21 cellular contexts compared by ENCODE assay signal in the genomic region with DNA sequence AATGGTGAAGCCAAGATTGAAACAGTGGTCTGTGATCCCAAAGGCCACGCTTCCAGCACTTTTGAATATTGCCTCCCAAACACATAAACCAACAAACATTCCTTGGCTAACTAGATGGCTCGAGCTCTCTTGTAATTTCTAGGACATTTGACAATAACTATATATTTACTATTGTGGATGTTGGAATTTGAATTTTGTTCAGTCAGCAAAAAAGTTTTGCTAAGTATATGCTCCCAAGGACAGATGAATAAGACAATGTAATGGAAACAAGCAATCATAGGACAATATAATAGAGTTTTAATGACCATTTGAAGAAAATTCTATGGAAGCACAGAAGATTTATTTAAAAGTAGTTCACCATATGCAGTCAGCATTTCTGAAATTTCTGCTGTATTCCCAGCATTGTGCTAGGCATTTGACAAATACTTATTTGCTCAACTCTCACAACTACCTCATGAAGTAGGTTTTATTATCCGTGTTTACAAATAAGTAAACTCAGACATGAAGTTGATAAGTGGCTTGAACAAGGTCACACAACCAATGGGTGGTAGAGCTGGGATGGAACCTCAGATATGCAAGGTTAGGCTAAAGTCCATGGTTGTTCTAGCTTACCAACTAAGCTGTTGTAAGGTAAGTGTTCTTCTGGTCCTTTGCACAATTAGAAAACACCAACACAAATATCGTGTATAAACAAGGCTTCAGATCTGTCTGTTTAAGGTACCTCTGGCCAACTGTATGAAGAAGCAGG.
DNase-seq lines count a peak whose midpoint lies in the region; ATAC-seq, FAIRE-seq and TF ChIP-seq lines count a peak whose summit lies in the region.
"Had no signal": no experiment of that assay in that cellular context is flagged by ENCODE, and none has a peak within 500 bp of the region (broad histone marks: within the 10 kb centered on the region; RNA-seq: fewer than 3 reads in every experiment).

No MANE protein-coding gene starts in this region.

- POLR2A ChIA-PET in K562 (lab: Yijun Ruan, JAX): no interaction called here

- CTCF ChIA-PET in K562 (lab: Yijun Ruan, JAX; ENCODE audit: low intra/inter-chr PET ratio): no interaction called here

- H3K4me1 ChIP-seq in K562 (replicated peaks in 1 of 2; ENCODE audit: control insufficient read depth in 2 of 2, insufficient read depth in 2 of 2, low read length in 2 of 2) (no peaks in the 10 kb centered on the region), keratinocyte (ENCODE audit: control insufficient read depth, extremely low read depth, insufficient read depth, low read length) (no peaks in the 10 kb centered on the region), spleen (peaks cover 0 to 4% (median 0%) of the 10 kb centered on the region in 6 donors)
- H3K4me1 ChIP-seq: BLaER1, HAP-1 had no signal

- H4K20me1 ChIP-seq in K562 (replicated peaks; ENCODE audit: control insufficient read depth, insufficient read depth, low read length) (no peaks in the 10 kb centered on the region), keratinocyte (ENCODE audit: control insufficient read depth, extremely low read depth, insufficient read depth, low read length) (no peaks in the 10 kb centered on the region)
- H4K20me1 ChIP-seq: BLaER1 had no signal

- H3K36me3 ChIP-seq in K562 (ENCODE audit: control insufficient read depth, insufficient read depth, low read length) (no peaks in the 10 kb centered on the region), keratinocyte (ENCODE audit: control insufficient read depth in 2 of 2, extremely low read depth in 1 of 2, insufficient read depth in 2 of 2, low read length in 2 of 2) (no peaks in the 10 kb centered on the region), spleen (no peaks in the 10 kb centered on the region)
- H3K36me3 ChIP-seq: BLaER1, HAP-1 had no signal

- H3K4me3 ChIP-seq in K562 (no peak overlapping the region), keratinocyte (ENCODE audit: control insufficient read depth in 2 of 3, extremely low read depth in 1 of 3, insufficient read depth in 2 of 3, low read depth in 1 of 3, low read length in 3 of 3) (no peak overlapping the region), spleen (no peak overlapping the region)
- H3K4me3 ChIP-seq: BLaER1, GM12878, GM23338, HAP-1 had no signal

- 3% methylated on average over 4 of the region's 4 CpGs for WGBS in K562 (ENCODE audit: insufficient coverage, low coverage, missing lambda C conversion rate)
- WGBS in spleen, 5 donors: 74 to 84% (median 77%) methylated on average over 4 of the region's 4 CpGs

- no peak for TF ChIP-seq EP300 in K562 (IDR thresholded peaks at IDR 0.05; ENCODE audit: low read length)

- intact Hi-C loops in K562 (cut with micrococcal nuclease): no loop called here
- intact Hi-C loops in spleen (cut with DNase I; ENCODE audit: low total_unique reads): no loop called here

- H3K79me2 ChIP-seq in K562 (ENCODE audit: control insufficient read depth, insufficient read depth, low read length): no peaks in the 10 kb centered on the region
- H3K79me2 ChIP-seq in keratinocyte (ENCODE audit: control insufficient read depth, insufficient read depth, low read length): no peaks in the 10 kb centered on the region

- TF ChIP-seq POLR2A in K562 (conservative IDR thresholded peaks at IDR 0.05) (no peak), spleen (IDR thresholded peaks at IDR 0.05) (no peak)

- H3K27ac ChIP-seq in K562 (ENCODE audit: extremely low read depth, low read depth, low read length) (no peak overlapping the region), keratinocyte (ENCODE audit: control insufficient read depth, insufficient read depth, low read length) (no peak overlapping the region), spleen (no peak overlapping the region)
- H3K27ac ChIP-seq: BLaER1, C4-2B had no signal

- no peak for TF ChIP-seq RAD21 in K562 (CRISPR knock-in tag; conservative IDR thresholded peaks at IDR 0.05 in 1 of 2, IDR thresholded peaks at IDR 0.05 in 1 of 2)

- FAIRE-seq in K562 (lab: Jason Lieb, UNC) (no peak), keratinocyte (lab: Jason Lieb, UNC) (peak; percentile 23), D721Med (lab: Jason Lieb, UNC) (no peak)
- FAIRE-seq: GM12878, GM19239, H54 had no signal

- H3K9me3 ChIP-seq in K562 (replicated peaks; ENCODE audit: control insufficient read depth, insufficient read depth, low read depth, low read length) (no peaks in the 10 kb centered on the region), keratinocyte (ENCODE audit: control insufficient read depth, low read depth, low read length) (no peaks in the 10 kb centered on the region), spleen (no peaks in the 10 kb centered on the region)
- H3K9me3 ChIP-seq: HAP-1 had no signal

- H3K9me1 ChIP-seq in K562 (ENCODE audit: control insufficient read depth, insufficient read depth, low read length) (no peaks in the 10 kb centered on the region), keratinocyte (ENCODE audit: control insufficient read depth, extremely low read depth, insufficient read depth, low read length) (no peaks in the 10 kb centered on the region)

- DNase-seq in HuH-7 (ENCODE audit: low spot score) (peak; percentile 41), K562 (ENCODE audit: extremely low read depth in 1 of 4, low spot score in 3 of 4) (no peak), keratinocyte (ENCODE audit: low read depth, low spot score) (no peak), D721Med (ENCODE audit: insufficient read length, low spot score) (no peak), spleen (no peak)
- DNase-seq: Caco-2; CD4-positive, CD25-positive, alpha-beta regulatory T cell; CD8-positive, alpha-beta T cell; DMS 273 treated with DMSO at 0.1 percent for 48 hours; DMS79; EL; GDM1; HFFc6 had no signal

- TF ChIP-seq CTCF in K562 (IDR thresholded peaks at IDR 0.05 in 2 of 3, conservative IDR thresholded peaks at IDR 0.05 in 1 of 3; ENCODE audit: insufficient read depth in 2 of 3, low read depth in 1 of 3, low read length in 3 of 3) (no peak), keratinocyte (optimal IDR thresholded peaks at IDR 0.05 in 1 of 3, IDR thresholded peaks at IDR 0.05 in 1 of 3, conservative IDR thresholded peaks at IDR 0.05 in 1 of 3; ENCODE audit: extremely low read depth in 1 of 3, insufficient read depth in 2 of 3, low read length in 3 of 3) (no peak), D721Med (IDR thresholded peaks at IDR 0.05; ENCODE audit: insufficient read depth, missing control alignments) (no peak), spleen (IDR thresholded peaks at IDR 0.05 in 8 of 11, conservative IDR thresholded peaks at IDR 0.05 in 3 of 11) (no peak)

- H3K27me3 ChIP-seq in K562 (ENCODE audit: control insufficient read depth in 2 of 2, insufficient read depth in 2 of 2, low read length in 2 of 2) (no peaks in the 10 kb centered on the region; a peak in 1 of 5 replicates), keratinocyte (ENCODE audit: control insufficient read depth, extremely low read depth, insufficient read depth, low read length) (no peaks in the 10 kb centered on the region), spleen (replicated peaks in 1 of 7) (peaks cover 0 to 11% (median 0%) of the 10 kb centered on the region in 7 donors)
- H3K27me3 ChIP-seq: BLaER1 had no signal

- H3K4me2 ChIP-seq in K562 (ENCODE audit: insufficient read depth, low read length) (no peak overlapping the region), keratinocyte (ENCODE audit: control insufficient read depth, extremely low read depth, insufficient read depth, low read depth, low read length) (no peak overlapping the region)
- H3K4me2 ChIP-seq: BLaER1, GM23338 had no signal

- no peak overlapping the region for H2AFZ ChIP-seq in K562 (ENCODE audit: low read depth, low read length)
- no peak overlapping the region for H2AFZ ChIP-seq in keratinocyte (ENCODE audit: control insufficient read depth, low read length)
- H2AFZ ChIP-seq: GM23338 had no signal

- in situ Hi-C loops in K562 (cut with MboI): no loop called here

- ATAC-seq in K562: no peak
- ATAC-seq in GM21526 (IDR thresholded peaks at IDR 0.05; ENCODE audit: low FRiP score, unreplicated experiment): no peak
- ATAC-seq: CD8-positive, alpha-beta T cell; GM12878; GM23338 had no signal

- H3K9ac ChIP-seq in K562 (ENCODE audit: insufficient read depth in 1 of 2, low read depth in 2 of 2, low read length in 2 of 2) (no peak overlapping the region), keratinocyte (ENCODE audit: control insufficient read depth, extremely low read depth, insufficient read depth, low read length) (no peak overlapping the region)
- H3K9ac ChIP-seq: BLaER1 had no signal

- BruUV-seq in K562 (replicated peaks; lab: Mats Ljungman, UMichigan): no TSS peak

- dilution Hi-C loops in keratinocyte (cut with MboI; ENCODE audit: extremely low pct_ligation_motif_present, low sequenced_read_pairs): no loop called here

TF ChIP-seq in K562, 482 proteins besides CTCF, POLR2A, EP300 and RAD21 (continues in another document):
- TF ChIP-seq PHF20 (IDR thresholded peaks at IDR 0.05; ENCODE audit: partially characterized antibody) (no peak), DACH1 (IDR thresholded peaks at IDR 0.05; ENCODE audit: partially characterized antibody) (no peak), MAFK (IDR thresholded peaks at IDR 0.05; ENCODE audit: low read length) (peak; percentile 85)
- TF ChIP-seq, protein P1, sequence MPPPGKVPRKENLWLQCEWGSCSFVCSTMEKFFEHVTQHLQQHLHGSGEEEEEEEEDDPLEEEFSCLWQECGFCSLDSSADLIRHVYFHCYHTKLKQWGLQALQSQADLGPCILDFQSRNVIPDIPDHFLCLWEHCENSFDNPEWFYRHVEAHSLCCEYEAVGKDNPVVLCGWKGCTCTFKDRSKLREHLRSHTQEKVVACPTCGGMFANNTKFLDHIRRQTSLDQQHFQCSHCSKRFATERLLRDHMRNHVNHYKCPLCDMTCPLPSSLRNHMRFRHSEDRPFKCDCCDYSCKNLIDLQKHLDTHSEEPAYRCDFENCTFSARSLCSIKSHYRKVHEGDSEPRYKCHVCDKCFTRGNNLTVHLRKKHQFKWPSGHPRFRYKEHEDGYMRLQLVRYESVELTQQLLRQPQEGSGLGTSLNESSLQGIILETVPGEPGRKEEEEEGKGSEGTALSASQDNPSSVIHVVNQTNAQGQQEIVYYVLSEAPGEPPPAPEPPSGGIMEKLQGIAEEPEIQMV (tag; conservative IDR thresholded peaks at IDR 0.05; ENCODE audit: low read depth): no peak
- TF ChIP-seq, protein P2, sequence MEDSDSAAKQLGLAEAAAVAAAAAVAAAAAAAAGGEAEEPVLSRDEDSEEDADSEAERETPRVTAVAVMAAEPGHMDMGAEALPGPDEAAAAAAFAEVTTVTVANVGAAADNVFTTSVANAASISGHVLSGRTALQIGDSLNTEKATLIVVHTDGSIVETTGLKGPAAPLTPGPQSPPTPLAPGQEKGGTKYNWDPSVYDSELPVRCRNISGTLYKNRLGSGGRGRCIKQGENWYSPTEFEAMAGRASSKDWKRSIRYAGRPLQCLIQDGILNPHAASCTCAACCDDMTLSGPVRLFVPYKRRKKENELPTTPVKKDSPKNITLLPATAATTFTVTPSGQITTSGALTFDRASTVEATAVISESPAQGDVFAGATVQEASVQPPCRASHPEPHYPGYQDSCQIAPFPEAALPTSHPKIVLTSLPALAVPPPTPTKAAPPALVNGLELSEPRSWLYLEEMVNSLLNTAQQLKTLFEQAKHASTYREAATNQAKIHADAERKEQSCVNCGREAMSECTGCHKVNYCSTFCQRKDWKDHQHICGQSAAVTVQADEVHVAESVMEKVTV (CRISPR knock-in tag; IDR thresholded peaks at IDR 0.05): no peak
